In the genomic region with DNA sequence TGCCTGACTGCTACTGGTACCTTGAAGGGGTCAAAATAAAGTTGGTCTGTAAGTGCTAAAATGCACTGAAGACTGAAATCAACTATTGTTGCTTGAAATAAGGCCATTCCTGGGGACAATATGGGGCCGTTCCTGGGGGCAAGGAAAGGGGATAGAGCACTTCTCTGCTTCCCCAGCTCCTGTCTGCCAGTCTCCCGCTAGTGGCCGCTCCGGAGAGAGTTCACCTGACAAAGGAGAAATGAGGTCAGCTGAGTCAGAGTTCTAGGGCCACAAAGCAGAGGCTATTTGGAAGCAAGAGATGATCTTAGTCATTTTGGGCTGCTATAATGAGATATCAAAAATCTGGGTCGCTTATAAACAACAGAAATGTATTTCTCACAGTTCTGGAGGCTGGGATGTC, we compare ENCODE assay signal across 31 cellular contexts.
"Had no signal": no experiment of that assay in that cellular context is flagged by ENCODE, and none has a peak within 500 bp of the region (broad histone marks: within the 10 kb centered on the region; RNA-seq: fewer than 3 reads in every experiment).

No MANE protein-coding gene starts in this region.

- H3K36me3 Mint-ChIP-seq: activated CD4-positive, alpha-beta memory T cell treated with anti-CD3 and anti-CD28 coated beads for 36 hours; activated naive CD8-positive, alpha-beta T cell treated with anti-CD3 and anti-CD28 coated beads for 36 hours; brain; natural killer cell had no signal

- H3K9me3 Mint-ChIP-seq: activated CD4-positive, alpha-beta memory T cell treated with anti-CD3 and anti-CD28 coated beads for 36 hours; activated CD4-positive, alpha-beta T cell treated with anti-CD3 and anti-CD28 coated beads, Interleukin-2, amount 10 ng/mL, durations not matched to agents 24 days and 14 days; activated naive CD4-positive, alpha-beta T cell treated with anti-CD3 and anti-CD28 coated beads for 36 hours; activated naive CD8-positive, alpha-beta T cell treated with anti-CD3 and anti-CD28 coated beads for 36 hours; activated T-helper 1 cell treated with anti-CD3 and anti-CD28 coated beads, Interleukin-12 subunit alpha, Interleukin-12 subunit beta, Interleukin-2, Interleukin-4 antibody, amounts not matched to agents 30 ng/mL and 10 ng/mL and 1 ng/mL, durations not matched to agents 14 hours and 24 hours and 36 hours; effector memory CD8-positive, alpha-beta T cell; natural killer cell had no signal

- ATAC-seq: effector memory CD8-positive, alpha-beta T cell; left lobe of liver; lower lobe of right lung; natural killer cell; right cardiac atrium had no signal

- H3K36me3 ChIP-seq: adrenal gland, cardiac muscle cell, lower lobe of right lung, spleen, suprapubic skin, tibial artery, WERI-Rb-1 had no signal

- H3K4me3 Mint-ChIP-seq: activated CD4-positive, alpha-beta memory T cell treated with anti-CD3 and anti-CD28 coated beads for 36 hours; activated CD4-positive, alpha-beta T cell treated with anti-CD3 and anti-CD28 coated beads, Interleukin-2, amount 10 ng/mL, durations not matched to agents 24 days and 14 days; activated naive CD4-positive, alpha-beta T cell treated with anti-CD3 and anti-CD28 coated beads for 36 hours; activated naive CD8-positive, alpha-beta T cell treated with anti-CD3 and anti-CD28 coated beads for 36 hours; activated T-helper 1 cell treated with anti-CD3 and anti-CD28 coated beads, Interleukin-12 subunit alpha, Interleukin-12 subunit beta, Interleukin-2, Interleukin-4 antibody, amounts not matched to agents 30 ng/mL and 10 ng/mL and 1 ng/mL, durations not matched to agents 14 hours and 24 hours and 36 hours; brain; effector memory CD8-positive, alpha-beta T cell; natural killer cell had no signal

- H3K4me1 ChIP-seq: adrenal gland, lower lobe of right lung, spleen, suprapubic skin, tibial artery had no signal

- H3K4me3 ChIP-seq: adrenal gland, cardiac muscle cell, coronary artery, dorsolateral prefrontal cortex, lower lobe of right lung, spleen, suprapubic skin, tibial artery had no signal

- DNase-seq: activated CD4-positive, alpha-beta memory T cell treated with anti-CD3 and anti-CD28 coated beads for 36 hours; activated CD4-positive, alpha-beta T cell treated with anti-CD3 and anti-CD28 coated beads, Interleukin-2, amount 10 ng/mL, durations not matched to agents 24 days and 14 days; activated CD4-positive, CD25-positive, alpha-beta regulatory T cell treated with anti-CD3 and anti-CD28 coated beads, Interleukin-2, amount 50 U/mL, for 72 hours; activated CD8-positive, alpha-beta memory T cell treated with anti-CD3 and anti-CD28 coated beads, Interleukin-2, amount 50 U/mL, for 4 hours; activated effector memory CD4-positive, alpha-beta T cell treated with anti-CD3 and anti-CD28 coated beads, Interleukin-2, amount 50 U/mL, for 16 hours; activated naive CD4-positive, alpha-beta T cell treated with anti-CD3 and anti-CD28 coated beads for 36 hours; activated naive CD8-positive, alpha-beta T cell treated with anti-CD3 and anti-CD28 coated beads for 36 hours; activated T-cell treated with anti-CD3 and anti-CD28 coated beads, Interleukin-2, amount 50 U/mL, for 1 hour; adrenal gland; aorta; cerebellar nuclear complex; dorsolateral prefrontal cortex; effector memory CD8-positive, alpha-beta T cell; head of caudate nucleus; kidney glomerular epithelial cell; lower lobe of right lung; mesenchymal stem cell; natural killer cell; posterior cingulate gyrus; right cardiac atrium; spleen; stimulated activated naive CD4-positive, alpha-beta T cell; T1000; tibial artery; WERI-Rb-1 had no signal

- H3K4me1 Mint-ChIP-seq: activated CD4-positive, alpha-beta T cell treated with anti-CD3 and anti-CD28 coated beads, Interleukin-2, amount 10 ng/mL, durations not matched to agents 24 days and 14 days; activated naive CD8-positive, alpha-beta T cell treated with anti-CD3 and anti-CD28 coated beads for 36 hours; natural killer cell had no signal

- H3K27ac Mint-ChIP-seq: activated CD4-positive, alpha-beta memory T cell treated with anti-CD3 and anti-CD28 coated beads for 36 hours; activated CD4-positive, alpha-beta T cell treated with anti-CD3 and anti-CD28 coated beads, Interleukin-2, amount 10 ng/mL, durations not matched to agents 24 days and 14 days; activated naive CD4-positive, alpha-beta T cell treated with anti-CD3 and anti-CD28 coated beads for 36 hours; activated naive CD8-positive, alpha-beta T cell treated with anti-CD3 and anti-CD28 coated beads for 36 hours; activated T-helper 1 cell treated with anti-CD3 and anti-CD28 coated beads, Interleukin-12 subunit alpha, Interleukin-12 subunit beta, Interleukin-2, Interleukin-4 antibody, amounts not matched to agents 30 ng/mL and 10 ng/mL and 1 ng/mL, durations not matched to agents 14 hours and 24 hours and 36 hours; brain; effector memory CD8-positive, alpha-beta T cell; natural killer cell had no signal

- H3K27me3 ChIP-seq: adrenal gland, cardiac muscle cell, dorsolateral prefrontal cortex, suprapubic skin, tibial artery had no signal

- H3K27ac ChIP-seq: adrenal gland, cardiac muscle cell, coronary artery, dorsolateral prefrontal cortex, lower lobe of right lung, spleen, suprapubic skin, tibial artery, WERI-Rb-1 had no signal

- H3K27me3 Mint-ChIP-seq: activated CD4-positive, alpha-beta memory T cell treated with anti-CD3 and anti-CD28 coated beads for 36 hours; activated CD4-positive, alpha-beta T cell treated with anti-CD3 and anti-CD28 coated beads, Interleukin-2, amount 10 ng/mL, durations not matched to agents 24 days and 14 days; activated naive CD8-positive, alpha-beta T cell treated with anti-CD3 and anti-CD28 coated beads for 36 hours; brain; effector memory CD8-positive, alpha-beta T cell had no signal

- H3K9me3 ChIP-seq: adrenal gland, lower lobe of right lung, spleen, suprapubic skin, tibial artery had no signal
